Comparison of ENCODE assay signal across 12 cellular contexts in the genomic region with DNA sequence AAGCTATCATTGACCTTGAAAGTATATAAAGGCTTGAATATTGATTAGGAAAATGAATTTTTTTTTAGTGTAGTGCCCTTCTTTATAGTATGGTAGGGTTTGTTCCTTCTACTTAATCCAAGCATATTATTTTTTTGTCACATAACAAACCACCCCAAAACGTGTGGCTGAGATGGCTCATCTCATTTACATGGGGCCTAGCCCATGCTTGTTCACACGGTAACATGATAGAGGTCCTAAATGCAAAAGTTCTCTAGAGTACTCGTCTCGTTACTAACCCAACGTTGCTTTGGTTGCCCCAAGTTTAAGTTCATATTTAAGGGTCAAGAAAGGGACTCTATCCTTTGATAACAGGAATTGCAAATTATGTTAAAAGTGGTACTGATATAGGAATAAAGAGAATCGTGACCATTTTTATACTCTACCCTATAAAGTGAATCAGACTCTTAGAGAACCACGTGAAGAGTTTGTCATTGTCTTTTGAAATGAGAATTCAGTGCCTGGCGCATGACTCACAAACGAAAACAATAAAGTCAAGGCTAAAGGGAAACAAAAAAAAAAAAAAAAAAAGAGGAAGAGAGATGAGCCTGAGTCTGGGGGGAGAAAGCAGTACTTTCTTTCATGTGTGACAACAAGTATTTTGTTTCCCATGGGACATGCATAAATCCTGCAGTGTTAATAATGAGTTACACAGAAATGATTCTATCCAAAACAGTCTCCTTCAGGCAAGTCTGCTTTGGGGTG.
DNase-seq lines count a peak whose midpoint lies in the region; ATAC-seq and TF ChIP-seq lines count a peak whose summit lies in the region.
"Had no signal": no experiment of that assay in that cellular context is flagged by ENCODE, and none has a peak within 500 bp of the region (broad histone marks: within the 10 kb centered on the region; RNA-seq: fewer than 3 reads in every experiment).

No MANE protein-coding gene starts in this region.

- H3K4me3 ChIP-seq in GM06990 (replicated peaks; ENCODE audit: low read depth, low read length), result no peak overlapping the region
- H3K4me3 ChIP-seq: tibial artery had no signal

- no peak for TF ChIP-seq CTCF in GM06990 (IDR thresholded peaks at IDR 0.05; ENCODE audit: insufficient read depth, low read length, poor library complexity, severe bottlenecking)

- ATAC-seq in GM19452 (IDR thresholded peaks at IDR 0.05; ENCODE audit: unreplicated experiment), result peak; percentile 54
- ATAC-seq in HG03354 (IDR thresholded peaks at IDR 0.05; ENCODE audit: poor library complexity, severe bottlenecking, unreplicated experiment), result peak; percentile 74
- ATAC-seq in GM19467 (IDR thresholded peaks at IDR 0.05; ENCODE audit: unreplicated experiment), result no peak
- ATAC-seq: activated CD8-positive, alpha-beta memory T cell treated with anti-CD3 and anti-CD28 coated beads, Interleukin-2, amount 10 ng/mL, durations not matched to agents 7 days and 5 days had no signal

- H3K36me3 ChIP-seq in GM06990 (ENCODE audit: control insufficient read depth, insufficient read depth, low read length), result no peaks in the 10 kb centered on the region
- H3K36me3 ChIP-seq: tibial artery had no signal

- H3K27me3 ChIP-seq in GM06990 (replicated peaks; ENCODE audit: control insufficient read depth, insufficient read depth, low read length), result no peaks in the 10 kb centered on the region
- H3K27me3 ChIP-seq: tibial artery had no signal

- peak; percentile 27 for DNase-seq in GM06990 (ENCODE audit: extremely low read depth, insufficient read length)
- DNase-seq in SIG-M5 treated with dmso at 0.1 percent for 504 hours (lab: John Stamatoyannopoulos, UW; ENCODE audit: unreplicated experiment), result peak; percentile 47
- no peak for DNase-seq in superior temporal gyrus (ENCODE audit: extremely low spot score)
- no peak for DNase-seq in LoVo (ENCODE audit: low spot score)
- no peak for DNase-seq in NCI-H2081 (lab: John Stamatoyannopoulos, UW)
- DNase-seq: activated CD8-positive, alpha-beta memory T cell treated with anti-CD3 and anti-CD28 coated beads, Interleukin-2, amount 10 ng/mL, durations not matched to agents 7 days and 5 days; aorta; NCI-H187 treated with DMSO at 0.1 percent for 48 hours; tibial artery had no signal

Comparison
In these comparisons a context has a peak if more than half of its experiments do, and no peak if none do; other contexts are left out.
1. DNase-seq: peak in GM06990 (single experiment) and SIG-M5 treated with dmso at 0.1 percent for 504 hours (single experiment); none in superior temporal gyrus (single experiment), LoVo (single experiment) and NCI-H2081 (0 of 2).